ENCODE assay signal across 6 cellular contexts in the genomic region with DNA sequence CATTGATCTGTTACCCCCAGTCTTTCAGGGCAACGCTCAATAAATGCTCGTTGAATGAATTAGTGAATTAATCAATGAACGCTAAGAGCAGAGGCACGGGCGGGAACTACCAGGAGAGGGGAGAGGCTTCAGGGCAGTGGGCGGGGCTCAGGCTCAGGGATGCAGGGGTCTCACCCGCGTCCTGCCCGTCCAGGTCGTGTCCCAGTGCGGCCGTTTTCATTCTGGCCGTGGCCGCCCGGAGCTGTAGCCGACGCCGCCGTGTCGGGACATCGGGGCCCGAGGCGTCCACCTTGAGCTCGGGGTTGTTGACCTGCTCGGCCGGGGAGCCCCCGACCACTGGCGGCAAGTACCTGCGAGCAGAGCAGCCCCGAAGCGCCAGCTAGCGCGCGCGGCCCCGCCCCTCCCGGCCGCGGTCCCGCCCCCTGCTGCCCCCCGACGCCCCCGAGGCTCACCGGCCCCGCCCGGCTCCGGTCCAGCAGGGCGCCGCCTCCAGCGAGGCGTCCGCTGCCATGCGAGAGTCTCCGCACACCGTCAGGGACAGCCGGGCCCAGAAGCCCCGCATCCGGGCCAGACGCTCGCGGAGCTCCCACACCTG. TPM values are rescaled to one million over a fixed set of nuclear protein-coding genes. Genes with fewer than 3 reads are reported as not detected.
DNase-seq lines count a peak whose midpoint lies in the region; ATAC-seq and TF ChIP-seq lines count a peak whose summit lies in the region.

No MANE protein-coding gene starts in this region.

- peak overlapping the region; percentile 9 to 47 for H3K4me3 ChIP-seq in right atrium auricular region

- peak; percentile 52 for DNase-seq in activated T-cell treated with anti-CD3 and anti-CD28 coated beads, Interleukin-2, amount 50 U/mL, for 1 hour
- DNase-seq in activated T-cell treated with anti-CD3 and anti-CD28 coated beads for 4 hours (no peak), right atrium auricular region (ENCODE audit: low spot score) (no peak), type B pancreatic cell (ENCODE audit: extremely low spot score, unreplicated experiment) (no peak)

- no peak for TF ChIP-seq CTCF in right atrium auricular region (IDR thresholded peaks at IDR 0.05)
- no peak for TF ChIP-seq CTCF in type B pancreatic cell (conservative IDR thresholded peaks at IDR 0.05)

- H3K4me1 ChIP-seq in right atrium auricular region = peaks cover 0 to 31% of the 10 kb centered on the region in 2 donors

- H3K4me3 Mint-ChIP-seq in type B pancreatic cell = peak overlapping the region; percentile 76

- no peak overlapping the region for H3K27ac ChIP-seq in right atrium auricular region

- no peaks in the 10 kb centered on the region for H3K9me3 ChIP-seq in right atrium auricular region

- peaks cover 28% of the 10 kb centered on the region for H3K27me3 Mint-ChIP-seq in type B pancreatic cell

- peaks cover 41% of the 10 kb centered on the region for H3K4me1 Mint-ChIP-seq in type B pancreatic cell (ENCODE audit: unreplicated experiment)

- H3K36me3 ChIP-seq in right atrium auricular region = no peaks in the 10 kb centered on the region

- ATAC-seq in GM21515 (IDR thresholded peaks at IDR 0.05; ENCODE audit: unreplicated experiment) (no peak), HG03159 (IDR thresholded peaks at IDR 0.05; ENCODE audit: unreplicated experiment) (no peak)

- H3K36me3 Mint-ChIP-seq in type B pancreatic cell = peaks cover 13% of the 10 kb centered on the region

- H3K27me3 ChIP-seq in right atrium auricular region = peaks cover 4 to 9% of the 10 kb centered on the region in 2 donors

- peak overlapping the region; percentile 40 for H3K27ac Mint-ChIP-seq in type B pancreatic cell

- no peaks in the 10 kb centered on the region for H3K9me3 Mint-ChIP-seq in type B pancreatic cell

RNA-seq across cellular contexts. Expression of a gene that starts 2.8 kb away (rescaled TPM):
- total RNA-seq in right atrium auricular region (1 to 10 TPM; 1.3 to 2.4 TPM), type B pancreatic cell (ENCODE audit: low replicate concordance) (7.2 and 7.4 TPM in 2 replicates)

RNA-seq across cellular contexts. Expression of a gene that starts 6.0 kb away (rescaled TPM):
- total RNA-seq in right atrium auricular region (under 1 TPM in 1 of 2 donors, not detected in 1; 0.12 TPM), type B pancreatic cell (ENCODE audit: low replicate concordance) (20.6 and 53.3 TPM in 2 replicates)

RNA-seq across cellular contexts. Expression of a gene that starts 6.5 kb away (rescaled TPM):
- total RNA-seq in right atrium auricular region = not detected
- total RNA-seq in type B pancreatic cell (ENCODE audit: low replicate concordance) = 1.6 and 1.7 TPM in 2 replicates

RNA-seq across cellular contexts. Expression of a gene that starts 12.7 kb away (rescaled TPM):
- total RNA-seq in right atrium auricular region (1 to 10 TPM; 5.1 to 8.3 TPM), type B pancreatic cell (ENCODE audit: low replicate concordance) (21.3 and 35.2 TPM in 2 replicates)

RNA-seq across cellular contexts. Expression of a gene that starts 22.5 kb away (rescaled TPM):
- total RNA-seq in right atrium auricular region (100 to 1,000 TPM; 153 to 168 TPM), type B pancreatic cell (ENCODE audit: low replicate concordance) (96.7 and 109 TPM in 2 replicates)

Comparison
In these comparisons a context has a peak if more than half of its experiments do, and no peak if none do; other contexts are left out.
1. RNA of a gene that starts 6.0 kb away (total RNA-seq): 20.6 to 53.3 TPM in type B pancreatic cell; 0.12 TPM in right atrium auricular region; every median in the first group is over 10 times any median in the second.